ENCODE assay signal across 17 cellular contexts in the genomic region with DNA sequence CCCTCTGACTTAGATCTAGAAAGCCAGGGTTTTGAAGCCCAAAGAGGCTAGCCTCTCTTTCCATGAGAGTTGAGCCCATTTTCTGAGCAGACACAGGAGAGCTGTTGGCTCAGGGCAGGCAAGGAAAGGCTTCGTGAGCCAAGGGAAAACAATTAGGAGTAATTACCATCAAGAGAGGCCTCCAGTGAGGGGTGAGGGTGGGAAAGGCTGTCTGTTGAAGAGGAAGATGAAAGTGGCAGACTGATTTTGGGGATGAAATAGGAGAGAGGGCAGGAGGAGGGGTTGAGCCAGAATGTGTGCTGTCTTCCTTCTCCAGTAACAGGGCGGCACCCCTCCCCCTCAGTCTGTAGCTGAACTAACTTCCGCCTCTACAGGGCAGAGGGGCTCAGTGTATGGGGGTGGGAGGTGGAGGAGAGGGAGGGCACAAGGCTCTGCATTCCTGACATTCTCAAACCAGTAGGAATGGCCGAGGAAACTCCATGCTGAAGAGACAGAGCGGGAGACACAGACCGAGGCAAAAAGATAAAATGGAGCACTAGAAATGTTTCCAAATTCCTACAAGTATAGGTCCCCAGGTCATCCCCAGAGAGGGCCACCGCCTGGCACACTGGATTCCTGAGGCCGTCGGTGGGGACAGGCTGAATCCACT. TPM values are rescaled to one million over a fixed set of nuclear protein-coding genes. Genes with fewer than 3 reads are reported as not detected.
DNase-seq lines count a peak whose midpoint lies in the region; ATAC-seq and TF ChIP-seq lines count a peak whose summit lies in the region.
"Had no signal": no experiment of that assay in that cellular context is flagged by ENCODE, and none has a peak within 500 bp of the region (broad histone marks: within the 10 kb centered on the region; RNA-seq: fewer than 3 reads in every experiment).

No MANE protein-coding gene starts in this region.

- intact Hi-C loops in Caco-2 (cut with micrococcal nuclease; ENCODE audit: unreplicated experiment), result loop anchor here (1.0 kb wide), 2 partner anchors 14 to 35 kb away; no protein-coding TSS in a partner anchor

- H3K4me3 ChIP-seq in Caco-2 (ENCODE audit: low read depth, low read length), result no peak overlapping the region
- no peak overlapping the region for H3K4me3 ChIP-seq in fibroblast of the aortic adventitia (ENCODE audit: low read depth, low read length)
- no peak overlapping the region for H3K4me3 ChIP-seq in upper lobe of left lung
- H3K4me3 ChIP-seq: BLaER1, HAP-1, lung, MG63, sigmoid colon had no signal

- TF ChIP-seq EP300 in upper lobe of left lung (IDR thresholded peaks at IDR 0.05), result no peak

- CTCF ChIA-PET in Caco-2 (lab: Charles Lee), result interaction anchor here (0.9 kb wide), 1 partner anchor 22 kb away, joined by 4 read pairs; no protein-coding TSS in a partner anchor

- no TSS peak for BruUV-seq in Caco-2 (replicated peaks; lab: Mats Ljungman, UMichigan)

- H3K27me3 ChIP-seq in Caco-2 (replicated peaks; ENCODE audit: control insufficient read depth, insufficient read depth, low read length) (no peaks in the 10 kb centered on the region), upper lobe of left lung (no peaks in the 10 kb centered on the region)
- H3K27me3 ChIP-seq: BLaER1, MG63 had no signal

- 45 to 46% methylated on average over 9 of the region's 9 CpGs for WGBS in upper lobe of left lung, 2 donors

- TF ChIP-seq CTCF in Caco-2 (IDR thresholded peaks at IDR 0.05; ENCODE audit: insufficient read depth in 1 of 2, low read depth in 1 of 2, low read length in 1 of 2, severe bottlenecking in 1 of 2, unreplicated experiment in 1 of 2) (no peak), fibroblast of the aortic adventitia (IDR thresholded peaks at IDR 0.05; ENCODE audit: insufficient read depth, low read length) (no peak), nephron progenitor cell (IDR thresholded peaks at IDR 0.05) (no peak), upper lobe of left lung (IDR thresholded peaks at IDR 0.05) (no peak)

- POLR2A ChIA-PET in Caco-2 (lab: Charles Lee), result interaction anchor here (0.5 kb wide), 1 partner anchor 35 kb away, joined by 3 read pairs; no protein-coding TSS in a partner anchor

- H3K27ac Mint-ChIP-seq in Caco-2 (ENCODE audit: unreplicated experiment) (peak overlapping the region; percentile 97), nephron progenitor cell (peak overlapping the region; percentile 99)

- DNase-seq in Caco-2 (peak; percentile 79 to 86), NOMO-1 treated with dmso at 0.1 percent for 144 hours (lab: John Stamatoyannopoulos, UW; ENCODE audit: unreplicated experiment) (peak; percentile 12), fibroblast of the aortic adventitia (ENCODE audit: low read depth) (peak; percentile 4), nephron progenitor cell (peak; percentile 85), upper lobe of left lung (no peak), NCI-H748 treated with DMSO at 0.1 percent for 48 hours (lab: John Stamatoyannopoulos, UW) (no peak), COLO668 (lab: John Stamatoyannopoulos, UW; ENCODE audit: unreplicated experiment) (no peak)
- DNase-seq: aorta, erythroblast, MG63, NCI-H446 treated with DMSO at 0.1 percent for 48 hours, sigmoid colon had no signal

- peaks cover 9% of the 10 kb centered on the region for H3K36me3 Mint-ChIP-seq in Caco-2 (ENCODE audit: insufficient read depth, unreplicated experiment)
- H3K36me3 Mint-ChIP-seq in nephron progenitor cell (ENCODE audit: low read depth), result no peaks in the 10 kb centered on the region

- H3K9me3 ChIP-seq in Caco-2 (no peaks in the 10 kb centered on the region), upper lobe of left lung (no peaks in the 10 kb centered on the region)
- H3K9me3 ChIP-seq: BLaER1, HAP-1, MG63, sigmoid colon had no signal

- no peak overlapping the region for H3K27ac ChIP-seq in upper lobe of left lung
- H3K27ac ChIP-seq: BLaER1, sigmoid colon had no signal

- no peak for TF ChIP-seq POLR2A in upper lobe of left lung (IDR thresholded peaks at IDR 0.05)

- H3K4me1 Mint-ChIP-seq in Caco-2 (ENCODE audit: low read depth, unreplicated experiment) (peaks cover 65% of the 10 kb centered on the region), nephron progenitor cell (peaks cover 66% of the 10 kb centered on the region)

- ATAC-seq in GM19455 (IDR thresholded peaks at IDR 0.05; ENCODE audit: unreplicated experiment) (no peak), upper lobe of left lung (ENCODE audit: low FRiP score in 2 of 2) (no peak)

- peak overlapping the region; percentile 27 for H3K4me3 Mint-ChIP-seq in Caco-2 (ENCODE audit: unreplicated experiment)
- H3K4me3 Mint-ChIP-seq in nephron progenitor cell, result peak overlapping the region; percentile 61

- H3K9me3 Mint-ChIP-seq in Caco-2 (ENCODE audit: unreplicated experiment) (no peaks in the 10 kb centered on the region), nephron progenitor cell (no peaks in the 10 kb centered on the region)

- no peaks in the 10 kb centered on the region for H3K36me3 ChIP-seq in Caco-2 (ENCODE audit: control insufficient read depth, insufficient read depth, low read length)
- H3K36me3 ChIP-seq in upper lobe of left lung, result no peaks in the 10 kb centered on the region
- H3K36me3 ChIP-seq: HAP-1, MG63, sigmoid colon had no signal

- H3K27me3 Mint-ChIP-seq in Caco-2 (ENCODE audit: insufficient read depth, unreplicated experiment) (no peaks in the 10 kb centered on the region), nephron progenitor cell (ENCODE audit: low read depth, poor library complexity) (no peaks in the 10 kb centered on the region)

- H3K4me1 ChIP-seq in Caco-2 (peaks cover 49% of the 10 kb centered on the region), upper lobe of left lung (peaks cover 0 to 9% (median 0%) of the 10 kb centered on the region in 4 donors)
- H3K4me1 ChIP-seq: BLaER1, sigmoid colon had no signal

RNA-seq across cellular contexts. Expression of a gene that starts 33.1 kb away (rescaled TPM):
- total RNA-seq in Caco-2 (2022) (200 and 201 TPM in 2 replicates), fibroblast of the aortic adventitia (ENCODE audit: low replicate concordance) (not detected in 2 replicates), upper lobe of left lung (under 1 TPM in 1 of 6 donors, not detected in 5; 0.34 TPM)
- total RNA-seq: activated CD8-positive, alpha-beta memory T cell treated with anti-CD3 and anti-CD28 coated beads for 36 hours; aorta; sigmoid colon had no signal

Comparison
In these comparisons a context has a peak if more than half of its experiments do, and no peak if none do; other contexts are left out.
1. DNase-seq: peak in Caco-2 (2 of 2), NOMO-1 treated with dmso at 0.1 percent for 144 hours (single experiment), fibroblast of the aortic adventitia (single experiment) and nephron progenitor cell (single experiment); none in upper lobe of left lung (0 of 2), NCI-H748 treated with DMSO at 0.1 percent for 48 hours (single experiment) and COLO668 (single experiment).
2. RNA of a gene that starts 33.1 kb away (total RNA-seq): 200 to 201 TPM in Caco-2; not detected in fibroblast of the aortic adventitia and 0.34 TPM in upper lobe of left lung; every median in the first group is over 100 times any median in the second.